Comparison of ENCODE assay signal across 13 cellular contexts in the genomic region with DNA sequence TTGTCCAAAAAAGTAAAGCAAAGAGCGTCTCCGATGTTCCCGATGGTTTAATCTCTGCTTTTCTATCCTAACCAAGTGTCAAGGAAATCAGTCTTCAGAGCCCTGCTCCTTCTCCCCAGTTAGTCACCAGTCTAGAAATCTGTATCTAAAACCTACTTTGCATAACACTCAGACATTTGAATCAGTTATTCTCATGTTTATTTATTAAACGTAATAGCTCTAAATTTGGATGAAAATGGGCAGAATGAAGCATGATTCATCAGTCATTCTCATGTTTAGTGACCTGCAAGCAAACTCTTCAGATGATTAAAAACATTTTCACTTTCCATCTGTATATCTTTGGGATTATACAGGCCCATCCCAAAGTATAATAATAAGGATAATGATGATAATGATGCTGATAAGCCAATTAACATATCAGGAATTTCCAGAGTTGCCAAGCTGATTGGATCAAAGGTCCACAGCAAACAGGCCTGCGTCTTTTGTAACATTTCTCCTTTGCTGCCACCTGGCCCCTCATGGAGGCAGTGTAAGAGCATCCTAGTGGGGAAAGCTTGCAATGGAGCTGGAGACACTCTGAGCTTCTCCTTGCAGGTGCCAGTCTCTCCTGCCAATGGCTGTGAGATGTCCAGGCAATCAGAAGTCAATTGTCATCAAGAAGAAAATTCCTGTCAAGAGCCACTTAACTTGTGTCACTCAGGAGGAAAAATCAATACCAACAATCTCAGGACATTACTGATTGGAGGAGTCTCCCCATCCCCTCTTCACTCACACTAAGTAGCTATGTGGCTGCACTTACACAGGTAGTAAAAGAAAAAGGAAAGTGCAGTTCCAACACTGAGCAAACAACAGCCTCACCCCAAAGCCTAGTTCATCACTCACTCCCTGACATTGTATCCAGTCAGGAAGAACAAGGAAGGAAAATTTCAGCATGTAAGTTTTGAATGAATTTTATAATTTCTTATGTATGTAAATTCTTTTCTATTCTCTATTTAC.
A peak's percentile ranks its signal among the peaks of the same experiment; 100 is the strongest.
DNase-seq lines count a peak whose midpoint lies in the region; ATAC-seq and TF ChIP-seq lines count a peak whose summit lies in the region.
"Had no signal": no experiment of that assay in that cellular context is flagged by ENCODE, and none has a peak within 500 bp of the region (broad histone marks: within the 10 kb centered on the region; RNA-seq: fewer than 3 reads in every experiment).

No MANE protein-coding gene starts in this region.

- DNase-seq in NCI-H524 (lab: John Stamatoyannopoulos, UW) (peak; percentile 63 to 82), neural crest cell (ENCODE audit: low read depth, low spot score) (no peak), GM13976 (ENCODE audit: low spot score) (no peak)
- DNase-seq: activated CD4-positive, alpha-beta T cell treated with anti-CD3 and anti-CD28 coated beads, Interleukin-2, amount 10 ng/mL, durations not matched to agents 7 days and 5 days; activated naive CD4-positive, alpha-beta T cell treated with anti-CD3 and anti-CD28 coated beads, Interleukin-2, amount 10 ng/mL, durations not matched to agents 7 days and 5 days; HFFc6; left lung; NCI-H2081 treated with DMSO at 0.1 percent for 48 hours; posterior cingulate gyrus had no signal

- in situ Hi-C loops in GM13976 (cut with MboI; ENCODE audit: low sequenced_read_pairs, unreplicated experiment), result no loop called here

- peaks cover 5% of the 10 kb centered on the region for H3K4me1 Mint-ChIP-seq in neural crest cell
- H3K4me1 Mint-ChIP-seq: activated CD4-positive, alpha-beta T cell treated with anti-CD3 and anti-CD28 coated beads, Interleukin-2, amount 10 ng/mL, durations not matched to agents 7 days and 5 days; activated naive CD4-positive, alpha-beta T cell treated with anti-CD3 and anti-CD28 coated beads, Interleukin-2, amount 10 ng/mL, durations not matched to agents 7 days and 5 days had no signal

- H3K9me3 Mint-ChIP-seq in neural crest cell, result no peaks in the 10 kb centered on the region
- H3K9me3 Mint-ChIP-seq: activated CD4-positive, alpha-beta T cell treated with anti-CD3 and anti-CD28 coated beads, Interleukin-2, amount 10 ng/mL, durations not matched to agents 7 days and 5 days; activated naive CD4-positive, alpha-beta T cell treated with anti-CD3 and anti-CD28 coated beads, Interleukin-2, amount 10 ng/mL, durations not matched to agents 7 days and 5 days had no signal

- no peak overlapping the region for H3K4me3 Mint-ChIP-seq in neural crest cell
- H3K4me3 Mint-ChIP-seq: activated CD4-positive, alpha-beta T cell treated with anti-CD3 and anti-CD28 coated beads, Interleukin-2, amount 10 ng/mL, durations not matched to agents 7 days and 5 days; activated naive CD4-positive, alpha-beta T cell treated with anti-CD3 and anti-CD28 coated beads, Interleukin-2, amount 10 ng/mL, durations not matched to agents 7 days and 5 days; HFFc6 had no signal

- H3K27me3 Mint-ChIP-seq in neural crest cell (ENCODE audit: low read depth), result no peaks in the 10 kb centered on the region
- H3K27me3 Mint-ChIP-seq: activated CD4-positive, alpha-beta T cell treated with anti-CD3 and anti-CD28 coated beads, Interleukin-2, amount 10 ng/mL, durations not matched to agents 7 days and 5 days; activated naive CD4-positive, alpha-beta T cell treated with anti-CD3 and anti-CD28 coated beads, Interleukin-2, amount 10 ng/mL, durations not matched to agents 7 days and 5 days had no signal

- no peaks in the 10 kb centered on the region for H3K36me3 Mint-ChIP-seq in neural crest cell (ENCODE audit: low read depth)
- H3K36me3 Mint-ChIP-seq: activated naive CD4-positive, alpha-beta T cell treated with anti-CD3 and anti-CD28 coated beads, Interleukin-2, amount 10 ng/mL, durations not matched to agents 7 days and 5 days had no signal

- no peak overlapping the region for H3K4me3 ChIP-seq in GM12875 (ENCODE audit: low read depth, low read length)
- H3K4me3 ChIP-seq: left lung had no signal

- no peak overlapping the region for H3K27ac Mint-ChIP-seq in neural crest cell (ENCODE audit: unreplicated experiment)
- H3K27ac Mint-ChIP-seq: activated CD4-positive, alpha-beta T cell treated with anti-CD3 and anti-CD28 coated beads, Interleukin-2, amount 10 ng/mL, durations not matched to agents 7 days and 5 days; activated naive CD4-positive, alpha-beta T cell treated with anti-CD3 and anti-CD28 coated beads, Interleukin-2, amount 10 ng/mL, durations not matched to agents 7 days and 5 days; HFFc6 had no signal

- peak; percentile 35; the same call in 1 of the 2 replicates for TF ChIP-seq CTCF in GM12875 (IDR thresholded peaks at IDR 0.05; ENCODE audit: borderline replicate concordance, insufficient read depth, low read depth, low read length)
- TF ChIP-seq CTCF in neural crest cell (conservative IDR thresholded peaks at IDR 0.05), result peak; percentile 21
- no peak for TF ChIP-seq CTCF in GM13976 (IDR thresholded peaks at IDR 0.05; ENCODE audit: borderline replicate concordance, control extremely low read depth, extremely low read depth, insufficient read depth, missing control alignments)

- ATAC-seq in HG02759 (IDR thresholded peaks at IDR 0.05; ENCODE audit: unreplicated experiment) (peak; percentile 39), HG02610 (IDR thresholded peaks at IDR 0.05; ENCODE audit: unreplicated experiment) (no peak), GM21423 (IDR thresholded peaks at IDR 0.05; ENCODE audit: unreplicated experiment) (no peak)
- ATAC-seq: left lung had no signal

Comparison
In these comparisons a context has a peak if more than half of its experiments do, and no peak if none do; other contexts are left out.
1. DNase-seq: peak in NCI-H524 (2 of 2); none in neural crest cell (single experiment) and GM13976 (single experiment).